In genomic region chr2:30287857-30288513, GRCh38 we compare ENCODE assay signal across 10 cellular contexts. TPM values are rescaled to one million over a fixed set of nuclear protein-coding genes. Genes with fewer than 3 reads are reported as not detected.
DNase-seq lines count a peak whose midpoint lies in the region; ATAC-seq and TF ChIP-seq lines count a peak whose summit lies in the region.
"Had no signal": no experiment of that assay in that cellular context is flagged by ENCODE, and none has a peak within 500 bp of the region (broad histone marks: within the 10 kb centered on the region; RNA-seq: fewer than 3 reads in every experiment).

No MANE protein-coding gene starts in this region.

- H3K27ac Mint-ChIP-seq in neural progenitor cell = peak overlapping the region; percentile 6

- no peak overlapping the region for H3K27ac ChIP-seq in neural progenitor cell
- H3K27ac ChIP-seq: heart right ventricle had no signal

- H3K4me1 Mint-ChIP-seq in neural progenitor cell = peaks cover 30% of the 10 kb centered on the region

- DNase-seq in NOMO-1 treated with DMSO at 0.1 percent for 48 hours (lab: John Stamatoyannopoulos, UW; ENCODE audit: unreplicated experiment) = peak; percentile 74
- no peak for DNase-seq in neural progenitor cell (ENCODE audit: low spot score)
- no peak for DNase-seq in activated effector memory CD4-positive, alpha-beta T cell treated with anti-CD3 and anti-CD28 coated beads, Interleukin-2, amount 50 U/mL, for 16 hours
- DNase-seq in cardiac septum (ENCODE audit: low spot score) = no peak
- no peak for DNase-seq in left cardiac atrium
- DNase-seq: heart right ventricle, nucleus accumbens had no signal

- no peaks in the 10 kb centered on the region for H3K27me3 ChIP-seq in neural progenitor cell
- H3K27me3 ChIP-seq: heart right ventricle had no signal

- no peak overlapping the region for H2AFZ ChIP-seq in neural progenitor cell (replicated peaks)

- ATAC-seq in GM19328 (IDR thresholded peaks at IDR 0.05; ENCODE audit: unreplicated experiment) (peak; percentile 69), HG02798 (IDR thresholded peaks at IDR 0.05; ENCODE audit: poor library complexity, unreplicated experiment) (peak; percentile 52), left cardiac atrium (no peak)
- ATAC-seq: heart right ventricle, SK-N-SH treated with all-trans-retinoic acid at 6 μM for 48 hours had no signal

- no peaks in the 10 kb centered on the region for H3K9me3 ChIP-seq in neural progenitor cell (ENCODE audit: low read depth)
- H3K9me3 ChIP-seq: heart right ventricle had no signal

- H3K4me3 Mint-ChIP-seq in neural progenitor cell = no peak overlapping the region

- no peaks in the 10 kb centered on the region for H3K36me3 Mint-ChIP-seq in neural progenitor cell

- H3K79me2 ChIP-seq in neural progenitor cell (ENCODE audit: low read depth) = no peaks in the 10 kb centered on the region

- H3K4me2 ChIP-seq in neural progenitor cell = peak overlapping the region; percentile 60

- intact Hi-C loops in cardiac septum (cut with DNase I) = no loop called here
- intact Hi-C loops in left cardiac atrium (cut with DNase I) = no loop called here

- peaks cover 28% of the 10 kb centered on the region for H3K4me1 ChIP-seq in neural progenitor cell

- H3K4me3 ChIP-seq in neural progenitor cell = no peak overlapping the region
- H3K4me3 ChIP-seq: heart right ventricle had no signal

- TF ChIP-seq CTCF in neural progenitor cell (IDR thresholded peaks at IDR 0.05) = no peak

- H3K9me3 Mint-ChIP-seq in neural progenitor cell = peaks cover 2% of the 10 kb centered on the region

- H3K27me3 Mint-ChIP-seq in neural progenitor cell (ENCODE audit: insufficient read depth, low read depth) = peaks cover 6% of the 10 kb centered on the region

- H3K36me3 ChIP-seq in neural progenitor cell = no peaks in the 10 kb centered on the region
- H3K36me3 ChIP-seq: heart right ventricle had no signal

- H4K20me1 ChIP-seq in neural progenitor cell (ENCODE audit: low read depth) = no peaks in the 10 kb centered on the region

- H3F3A ChIP-seq in neural progenitor cell (ENCODE audit: low read depth) = peaks cover 14% of the 10 kb centered on the region

- H3K9ac ChIP-seq in neural progenitor cell = no peak overlapping the region

RNA-seq across cellular contexts. Expression of gene LBH, which starts 56.7 kb away (rescaled TPM):
- total RNA-seq in neural progenitor cell (ENCODE audit: low replicate concordance) (4.2 and 11.0 TPM in 2 replicates), cardiac septum (208 TPM), left cardiac atrium (10 to 100 TPM; 14.6 to 19.1 TPM)

Comparison
In these comparisons a context has a peak if more than half of its experiments do, and no peak if none do; other contexts are left out.
1. RNA of gene LBH, which starts 56.7 kb away (total RNA-seq): 208 TPM in cardiac septum (single experiment); 14.6 to 19.1 TPM in left cardiac atrium and 4.2 to 11.0 TPM in neural progenitor cell; every median in the first group is over 10 times any median in the second.
2. ATAC-seq: peak in GM19328 (single experiment) and HG02798 (single experiment); none in left cardiac atrium (0 of 2).